Comparison of ENCODE assay signal across 1 cellular context in the genomic region with DNA sequence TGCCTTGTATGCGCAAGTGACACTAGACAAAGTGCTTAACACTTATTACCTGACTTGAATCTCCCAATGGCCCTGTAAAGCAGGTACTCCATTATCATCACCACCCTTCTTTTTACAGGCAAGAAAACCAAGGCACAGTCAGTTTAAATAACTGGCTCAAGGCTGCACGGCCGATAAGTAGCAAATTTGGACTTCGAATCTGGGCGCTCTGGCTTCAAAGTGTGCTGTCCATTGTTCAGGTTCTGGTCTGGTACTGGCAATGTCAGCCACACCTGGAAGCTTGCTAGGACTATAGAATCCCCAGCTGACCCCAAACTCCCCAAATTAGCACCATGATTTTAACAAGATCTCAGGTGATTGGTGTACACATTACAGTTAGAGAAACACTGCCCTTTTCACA.
TF ChIP-seq lines count a peak whose summit lies in the region.

No MANE protein-coding gene starts in this region.

TF ChIP-seq in HCT116, 20 proteins besides CTCF, POLR2A, EP300 and RAD21:
- no peak for TF ChIP-seq EZH2phosphoT487 (IDR thresholded peaks at IDR 0.05; ENCODE audit: borderline replicate concordance)
- no peak for TF ChIP-seq SIN3A (IDR thresholded peaks at IDR 0.05; ENCODE audit: low read depth)
- no peak for TF ChIP-seq YY1 (IDR thresholded peaks at IDR 0.05; ENCODE audit: extremely low read depth, insufficient replicate concordance, low read depth, low read length)
- TF ChIP-seq, protein P1, sequence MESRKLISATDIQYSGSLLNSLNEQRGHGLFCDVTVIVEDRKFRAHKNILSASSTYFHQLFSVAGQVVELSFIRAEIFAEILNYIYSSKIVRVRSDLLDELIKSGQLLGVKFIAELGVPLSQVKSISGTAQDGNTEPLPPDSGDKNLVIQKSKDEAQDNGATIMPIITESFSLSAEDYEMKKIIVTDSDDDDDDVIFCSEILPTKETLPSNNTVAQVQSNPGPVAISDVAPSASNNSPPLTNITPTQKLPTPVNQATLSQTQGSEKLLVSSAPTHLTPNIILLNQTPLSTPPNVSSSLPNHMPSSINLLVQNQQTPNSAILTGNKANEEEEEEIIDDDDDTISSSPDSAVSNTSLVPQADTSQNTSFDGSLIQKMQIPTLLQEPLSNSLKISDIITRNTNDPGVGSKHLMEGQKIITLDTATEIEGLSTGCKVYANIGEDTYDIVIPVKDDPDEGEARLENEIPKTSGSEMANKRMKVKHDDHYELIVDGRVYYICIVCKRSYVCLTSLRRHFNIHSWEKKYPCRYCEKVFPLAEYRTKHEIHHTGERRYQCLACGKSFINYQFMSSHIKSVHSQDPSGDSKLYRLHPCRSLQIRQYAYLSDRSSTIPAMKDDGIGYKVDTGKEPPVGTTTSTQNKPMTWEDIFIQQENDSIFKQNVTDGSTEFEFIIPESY (IDR thresholded peaks at IDR 0.05; ENCODE audit: extremely low read depth, insufficient replicate concordance, low read length): no peak
- no peak for TF ChIP-seq ZNF274 (IDR thresholded peaks at IDR 0.05; ENCODE audit: low read depth, low read length)
- TF ChIP-seq, protein P2, sequence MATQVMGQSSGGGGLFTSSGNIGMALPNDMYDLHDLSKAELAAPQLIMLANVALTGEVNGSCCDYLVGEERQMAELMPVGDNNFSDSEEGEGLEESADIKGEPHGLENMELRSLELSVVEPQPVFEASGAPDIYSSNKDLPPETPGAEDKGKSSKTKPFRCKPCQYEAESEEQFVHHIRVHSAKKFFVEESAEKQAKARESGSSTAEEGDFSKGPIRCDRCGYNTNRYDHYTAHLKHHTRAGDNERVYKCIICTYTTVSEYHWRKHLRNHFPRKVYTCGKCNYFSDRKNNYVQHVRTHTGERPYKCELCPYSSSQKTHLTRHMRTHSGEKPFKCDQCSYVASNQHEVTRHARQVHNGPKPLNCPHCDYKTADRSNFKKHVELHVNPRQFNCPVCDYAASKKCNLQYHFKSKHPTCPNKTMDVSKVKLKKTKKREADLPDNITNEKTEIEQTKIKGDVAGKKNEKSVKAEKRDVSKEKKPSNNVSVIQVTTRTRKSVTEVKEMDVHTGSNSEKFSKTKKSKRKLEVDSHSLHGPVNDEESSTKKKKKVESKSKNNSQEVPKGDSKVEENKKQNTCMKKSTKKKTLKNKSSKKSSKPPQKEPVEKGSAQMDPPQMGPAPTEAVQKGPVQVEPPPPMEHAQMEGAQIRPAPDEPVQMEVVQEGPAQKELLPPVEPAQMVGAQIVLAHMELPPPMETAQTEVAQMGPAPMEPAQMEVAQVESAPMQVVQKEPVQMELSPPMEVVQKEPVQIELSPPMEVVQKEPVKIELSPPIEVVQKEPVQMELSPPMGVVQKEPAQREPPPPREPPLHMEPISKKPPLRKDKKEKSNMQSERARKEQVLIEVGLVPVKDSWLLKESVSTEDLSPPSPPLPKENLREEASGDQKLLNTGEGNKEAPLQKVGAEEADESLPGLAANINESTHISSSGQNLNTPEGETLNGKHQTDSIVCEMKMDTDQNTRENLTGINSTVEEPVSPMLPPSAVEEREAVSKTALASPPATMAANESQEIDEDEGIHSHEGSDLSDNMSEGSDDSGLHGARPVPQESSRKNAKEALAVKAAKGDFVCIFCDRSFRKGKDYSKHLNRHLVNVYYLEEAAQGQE (IDR thresholded peaks at IDR 0.05; ENCODE audit: low read depth): no peak
- TF ChIP-seq TCF7L2 (IDR thresholded peaks at IDR 0.05; ENCODE audit: borderline replicate concordance, extremely low read depth, insufficient read depth, insufficient read length): no peak
- TF ChIP-seq, protein P3, sequence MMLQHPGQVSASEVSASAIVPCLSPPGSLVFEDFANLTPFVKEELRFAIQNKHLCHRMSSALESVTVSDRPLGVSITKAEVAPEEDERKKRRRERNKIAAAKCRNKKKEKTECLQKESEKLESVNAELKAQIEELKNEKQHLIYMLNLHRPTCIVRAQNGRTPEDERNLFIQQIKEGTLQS (IDR thresholded peaks at IDR 0.05): no peak
- TF ChIP-seq POLR2AphosphoS5 (IDR thresholded peaks at IDR 0.05; ENCODE audit: low read depth, low read length): no peak
- no peak for TF ChIP-seq JUND (IDR thresholded peaks at IDR 0.05)
- TF ChIP-seq, protein P4, sequence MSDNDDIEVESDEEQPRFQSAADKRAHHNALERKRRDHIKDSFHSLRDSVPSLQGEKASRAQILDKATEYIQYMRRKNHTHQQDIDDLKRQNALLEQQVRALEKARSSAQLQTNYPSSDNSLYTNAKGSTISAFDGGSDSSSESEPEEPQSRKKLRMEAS (IDR thresholded peaks at IDR 0.05): no peak
- TF ChIP-seq EGR1 (IDR thresholded peaks at IDR 0.05; ENCODE audit: low read depth): no peak
- no peak for TF ChIP-seq SRF (IDR thresholded peaks at IDR 0.05; ENCODE audit: low read depth)
- TF ChIP-seq EZH2 (IDR thresholded peaks at IDR 0.05): no peak
- TF ChIP-seq ELF1 (IDR thresholded peaks at IDR 0.05; ENCODE audit: borderline replicate concordance, low read depth): no peak
- no peak for TF ChIP-seq CEBPB (IDR thresholded peaks at IDR 0.05; ENCODE audit: low read depth)
